In genomic region chr4:153001626-153002025, GRCh38 we compare ENCODE assay signal across 14 cellular contexts.
"Had no signal": no experiment of that assay in that cellular context is flagged by ENCODE, and none has a peak within 500 bp of the region (broad histone marks: within the 10 kb centered on the region; RNA-seq: fewer than 3 reads in every experiment).

No MANE protein-coding gene starts in this region.

- H3K36me3 Mint-ChIP-seq: activated naive CD8-positive, alpha-beta T cell; naive thymus-derived CD8-positive, alpha-beta T cell had no signal

- H3K27ac Mint-ChIP-seq: activated naive CD8-positive, alpha-beta T cell; activated T-cell treated with anti-CD3 and anti-CD28 coated beads, Interleukin-2, amount 50 U/mL, for 24 hours; T-helper 1 cell treated with Interleukin-12 subunit alpha and Interleukin-12 subunit beta and Interleukin-4 antibody, amounts not matched to agents 30 μg/mL and 1 μg/mL, for 36 hours had no signal

- H3K4me3 ChIP-seq: sigmoid colon, thyroid gland, vagina had no signal

- H3K4me3 Mint-ChIP-seq: activated naive CD8-positive, alpha-beta T cell; activated T-cell treated with anti-CD3 and anti-CD28 coated beads, Interleukin-2, amount 50 U/mL, for 24 hours; naive thymus-derived CD8-positive, alpha-beta T cell; T-helper 1 cell treated with Interleukin-12 subunit alpha and Interleukin-12 subunit beta and Interleukin-4 antibody, amounts not matched to agents 30 μg/mL and 1 μg/mL, for 36 hours had no signal

- H3K36me3 ChIP-seq: brain microvascular endothelial cell, sigmoid colon, thyroid gland, vagina had no signal

- DNase-seq: activated gamma-delta T cell; activated T-cell treated with anti-CD3 and anti-CD28 coated beads, Interleukin-2, amount 50 U/mL, for 24 hours; amygdala; brain microvascular endothelial cell; naive thymus-derived CD8-positive, alpha-beta T cell; occipital lobe; sigmoid colon; stimulated activated CD4-positive, alpha-beta T cell treated with anti-CD3 and anti-CD28 coated beads, Interleukin-15, amount 100 ng/mL, for 24 hours; stimulated activated CD4-positive, alpha-beta T cell treated with anti-CD3 and anti-CD28 coated beads, Interleukin-4, amount 100 ng/mL, for 24 hours; thyroid gland had no signal

- ATAC-seq: esophagus mucosa; naive thymus-derived CD8-positive, alpha-beta T cell had no signal

- H3K9me3 ChIP-seq: sigmoid colon, thyroid gland, vagina had no signal

- H3K27ac ChIP-seq: brain microvascular endothelial cell, sigmoid colon, thyroid gland, vagina had no signal

- H3K9me3 Mint-ChIP-seq: activated T-cell treated with anti-CD3 and anti-CD28 coated beads, Interleukin-2, amount 50 U/mL, for 24 hours; naive thymus-derived CD8-positive, alpha-beta T cell; T-helper 1 cell treated with Interleukin-12 subunit alpha and Interleukin-12 subunit beta and Interleukin-4 antibody, amounts not matched to agents 30 μg/mL and 1 μg/mL, for 36 hours had no signal

- H3K27me3 ChIP-seq: brain microvascular endothelial cell, sigmoid colon, thyroid gland, vagina had no signal

- H3K4me1 ChIP-seq: sigmoid colon, thyroid gland had no signal
